ENCODE assay signal across 1 cellular context in genomic region chr20:57117296-57117695, GRCh38.
TF ChIP-seq lines count a peak whose summit lies in the region.

No MANE protein-coding gene starts in this region.

TF ChIP-seq in GM23338, 12 proteins besides CTCF, POLR2A, EP300 and RAD21 (continued from another document):
- TF ChIP-seq ZNF462 (CRISPR knock-in tag; IDR thresholded peaks at IDR 0.05) (no peak), STAT1 (IDR thresholded peaks at IDR 0.05; ENCODE audit: unreplicated experiment) (no peak), ZNF114 (CRISPR knock-in tag; IDR thresholded peaks at IDR 0.05) (no peak), NANOG (IDR thresholded peaks at IDR 0.05; ENCODE audit: borderline replicate concordance) (no peak)
